Comparison of ENCODE assay signal across 10 cellular contexts in genomic region chr6:2900221-2900807, GRCh38. TPM values are rescaled to one million over a fixed set of nuclear protein-coding genes. Genes with fewer than 3 reads are reported as not detected.
DNase-seq lines count a peak whose midpoint lies in the region; ATAC-seq and TF ChIP-seq lines count a peak whose summit lies in the region.
"Had no signal": no experiment of that assay in that cellular context is flagged by ENCODE, and none has a peak within 500 bp of the region (broad histone marks: within the 10 kb centered on the region; RNA-seq: fewer than 3 reads in every experiment).

No MANE protein-coding gene starts in this region.

- H3K27ac Mint-ChIP-seq in CD8-positive, alpha-beta T cell = peak overlapping the region; percentile 96
- H3K27ac Mint-ChIP-seq in central memory CD8-positive, alpha-beta T cell (ENCODE audit: low read depth) = peak overlapping the region; percentile 99
- peak overlapping the region; percentile 18 to 84 (median 67) for H3K27ac Mint-ChIP-seq in nephron

- no peak for DNase-seq in CD8-positive, alpha-beta T cell
- DNase-seq in central memory CD8-positive, alpha-beta T cell (ENCODE audit: low spot score in 2 of 2) = no peak
- DNase-seq in DMS153 treated with DMSO at 0.1 percent for 48 hours (lab: John Stamatoyannopoulos, UW; ENCODE audit: unreplicated experiment) (no peak), nucleus accumbens (lab: John Stamatoyannopoulos, UW) (no peak)
- DNase-seq: body of pancreas, COR-L47 had no signal

- H3K9me3 Mint-ChIP-seq in CD8-positive, alpha-beta T cell = no peaks in the 10 kb centered on the region
- no peaks in the 10 kb centered on the region for H3K9me3 Mint-ChIP-seq in central memory CD8-positive, alpha-beta T cell
- no peaks in the 10 kb centered on the region for H3K9me3 Mint-ChIP-seq in nephron

- peaks cover 64% of the 10 kb centered on the region for H3K36me3 Mint-ChIP-seq in CD8-positive, alpha-beta T cell
- peaks cover 72% of the 10 kb centered on the region for H3K36me3 Mint-ChIP-seq in central memory CD8-positive, alpha-beta T cell (ENCODE audit: insufficient read depth)
- H3K36me3 Mint-ChIP-seq in nephron (ENCODE audit: low read depth) = peaks cover 12% of the 10 kb centered on the region

- H3K27me3 ChIP-seq in CD8-positive, alpha-beta T cell (ENCODE audit: insufficient read depth, low read length) = no peaks in the 10 kb centered on the region
- no peaks in the 10 kb centered on the region for H3K27me3 ChIP-seq in HUES6 (ENCODE audit: control insufficient read depth, insufficient read depth, low read length)
- H3K27me3 ChIP-seq: body of pancreas had no signal

- ATAC-seq in CD8-positive, alpha-beta T cell = no peak
- ATAC-seq in central memory CD8-positive, alpha-beta T cell (replicated peaks; ENCODE audit: extremely low read depth, poor library complexity, severe bottlenecking) = no peak
- ATAC-seq in GM19455 (IDR thresholded peaks at IDR 0.05; ENCODE audit: unreplicated experiment) = no peak
- no peak for ATAC-seq in HG03460 (IDR thresholded peaks at IDR 0.05; ENCODE audit: unreplicated experiment)
- ATAC-seq: body of pancreas had no signal

- H3K4me1 ChIP-seq in CD8-positive, alpha-beta T cell (ENCODE audit: insufficient read depth, low read length) = peaks cover 33% of the 10 kb centered on the region
- H3K4me1 ChIP-seq in HUES6 (ENCODE audit: control insufficient read depth, insufficient read depth, low read length) = peaks cover 18% of the 10 kb centered on the region

- peak overlapping the region; percentile 94 for H3K9ac ChIP-seq in HUES6 (ENCODE audit: low read length)

- TF ChIP-seq CTCF in CD8-positive, alpha-beta T cell (IDR thresholded peaks at IDR 0.05) = no peak
- TF ChIP-seq CTCF in nephron (IDR thresholded peaks at IDR 0.05; ENCODE audit: unreplicated experiment in 3 of 3) = no peak

- H3K36me3 ChIP-seq in CD8-positive, alpha-beta T cell (ENCODE audit: insufficient read depth, low read length) = peaks cover 24% of the 10 kb centered on the region
- H3K36me3 ChIP-seq in HUES6 (ENCODE audit: control insufficient read depth, insufficient read depth, low read length) = peaks cover 63% of the 10 kb centered on the region

- no peaks in the 10 kb centered on the region for H3K27me3 Mint-ChIP-seq in CD8-positive, alpha-beta T cell (ENCODE audit: low read depth)
- no peaks in the 10 kb centered on the region for H3K27me3 Mint-ChIP-seq in central memory CD8-positive, alpha-beta T cell
- H3K27me3 Mint-ChIP-seq in nephron (ENCODE audit: low read depth) = peaks cover 17% of the 10 kb centered on the region

- intact Hi-C loops in CD8-positive, alpha-beta T cell (cut with DNase I, micrococcal nuclease) = loop anchor here in 1 of 2 experiments (5.0 kb wide), 1 partner anchor 133 kb away; the partner anchor contains the start of gene WRNIP1

- H3K4me3 Mint-ChIP-seq in CD8-positive, alpha-beta T cell = peak overlapping the region; percentile 99
- H3K4me3 Mint-ChIP-seq in central memory CD8-positive, alpha-beta T cell = peak overlapping the region; percentile 99
- H3K4me3 Mint-ChIP-seq in nephron = peak overlapping the region; percentile 95 to 96 (median 95)

- H3K9me3 ChIP-seq in CD8-positive, alpha-beta T cell (ENCODE audit: low read length) = no peaks in the 10 kb centered on the region
- H3K9me3 ChIP-seq in HUES6 (ENCODE audit: control insufficient read depth, insufficient read depth, low read depth, low read length) = no peaks in the 10 kb centered on the region
- H3K9me3 ChIP-seq: body of pancreas had no signal

- CTCF ChIA-PET in CD8-positive, alpha-beta T cell (lab: Charles Lee) = interaction anchor here (0.7 to 4.8 kb wide), 17 partner anchors 9 to 109 kb away, joined by 3 to 49 read pairs (median 4); partner anchors contain the start of gene SERPINB1

- POLR2A ChIA-PET in CD8-positive, alpha-beta T cell (lab: Charles Lee) = interaction anchor here (0.7 to 3.7 kb wide), 12 partner anchors 9 to 90 kb away, joined by 3 to 17 read pairs (median 6); partner anchors contain the start of gene SERPINB1

- H3K4me1 Mint-ChIP-seq in CD8-positive, alpha-beta T cell (ENCODE audit: low read depth) = peaks cover 57% of the 10 kb centered on the region
- peaks cover 61% of the 10 kb centered on the region for H3K4me1 Mint-ChIP-seq in central memory CD8-positive, alpha-beta T cell
- H3K4me1 Mint-ChIP-seq in nephron = peaks cover 30% of the 10 kb centered on the region

- peak overlapping the region; percentile 82 for H3K27ac ChIP-seq in CD8-positive, alpha-beta T cell (ENCODE audit: low read depth, low read length)
- H3K27ac ChIP-seq in HUES6 (ENCODE audit: low read depth, low read length) = no peak overlapping the region
- H3K27ac ChIP-seq: body of pancreas had no signal

- peak overlapping the region; percentile 90 for H3K4me3 ChIP-seq in CD8-positive, alpha-beta T cell (ENCODE audit: low read depth, low read length)
- H3K4me3 ChIP-seq in HUES6 (ENCODE audit: low read depth, low read length) = peak overlapping the region; percentile 87; the same call in 1 of the 2 replicates
- H3K4me3 ChIP-seq: body of pancreas had no signal

RNA-seq across cellular contexts. Expression of gene SERPINB9, which starts 2.8 kb away (rescaled TPM):
- 10 to 100 TPM; 36.0 to 39.1 TPM for total RNA-seq in CD8-positive, alpha-beta T cell

RNA-seq across cellular contexts. Expression of gene SERPINB1, which starts 58.7 kb away (rescaled TPM):
- 10 to 100 TPM; 48.8 to 50.7 TPM for total RNA-seq in CD8-positive, alpha-beta T cell
